ENCODE assay signal across 1 cellular context in the genomic region with DNA sequence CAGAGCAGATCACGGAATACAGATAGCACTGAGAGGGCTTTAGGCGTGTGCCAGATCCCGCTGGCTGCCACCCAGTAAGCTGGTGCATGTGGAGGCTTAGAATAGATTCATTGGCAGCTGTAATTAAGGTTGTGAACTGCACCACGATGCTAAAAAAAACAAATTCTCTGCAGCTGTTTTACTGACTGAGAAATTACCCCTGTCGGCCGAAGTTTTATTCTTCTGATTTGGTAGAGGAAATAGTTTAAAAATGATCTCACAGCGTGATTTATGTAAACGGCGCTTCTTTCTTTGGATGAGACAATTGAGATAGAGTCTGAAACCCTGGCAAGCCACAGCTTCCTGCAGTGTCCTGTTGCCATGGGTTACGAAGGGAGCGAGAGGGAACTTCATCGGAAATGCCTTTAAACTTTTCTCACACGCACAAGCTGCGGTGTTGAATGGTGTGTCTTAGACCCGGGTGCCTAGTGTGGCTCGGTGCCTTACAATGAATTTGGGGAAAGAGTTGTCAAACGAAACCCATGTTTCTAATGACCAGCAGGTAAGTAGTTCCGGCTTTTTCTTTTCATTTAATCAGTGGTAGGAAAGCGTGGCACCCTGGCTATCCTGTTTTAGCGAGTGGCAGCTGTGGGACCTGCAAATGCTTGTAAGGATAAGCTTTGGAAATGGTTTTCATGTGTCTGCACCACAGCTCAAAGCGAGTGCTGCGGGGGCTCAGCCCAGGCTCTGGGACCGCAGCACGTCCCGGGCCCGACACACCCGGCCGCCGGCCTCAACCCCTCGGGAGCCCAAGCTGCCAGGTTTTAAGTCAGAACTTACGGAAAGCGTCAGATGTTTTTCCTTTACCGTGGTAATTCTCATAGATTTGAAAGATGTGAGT.
TF ChIP-seq lines count a peak whose summit lies in the region.

No MANE protein-coding gene starts in this region.

TF ChIP-seq in HEK293, 187 proteins besides CTCF, POLR2A, EP300 and RAD21 (continued from another document):
- TF ChIP-seq ZNF132 (tag by site-specific recombination; IDR thresholded peaks at IDR 0.05; ENCODE audit: borderline replicate concordance) = no peak
- TF ChIP-seq ZNF16 (tag by site-specific recombination; IDR thresholded peaks at IDR 0.05; ENCODE audit: low read depth) = no peak
- no peak for TF ChIP-seq ZNF610 (tag by site-specific recombination; IDR thresholded peaks at IDR 0.05; ENCODE audit: borderline replicate concordance)
- peak; percentile 34; the same call in 1 of the 2 replicates for TF ChIP-seq ZNF394 (tag by site-specific recombination; IDR thresholded peaks at IDR 0.05; ENCODE audit: borderline replicate concordance)
- peak; percentile 80 for TF ChIP-seq SP7 (tag by site-specific recombination; IDR thresholded peaks at IDR 0.05)
- TF ChIP-seq ZNF302 (tag by site-specific recombination; IDR thresholded peaks at IDR 0.05; ENCODE audit: low read depth) = no peak
- TF ChIP-seq, protein P1, sequence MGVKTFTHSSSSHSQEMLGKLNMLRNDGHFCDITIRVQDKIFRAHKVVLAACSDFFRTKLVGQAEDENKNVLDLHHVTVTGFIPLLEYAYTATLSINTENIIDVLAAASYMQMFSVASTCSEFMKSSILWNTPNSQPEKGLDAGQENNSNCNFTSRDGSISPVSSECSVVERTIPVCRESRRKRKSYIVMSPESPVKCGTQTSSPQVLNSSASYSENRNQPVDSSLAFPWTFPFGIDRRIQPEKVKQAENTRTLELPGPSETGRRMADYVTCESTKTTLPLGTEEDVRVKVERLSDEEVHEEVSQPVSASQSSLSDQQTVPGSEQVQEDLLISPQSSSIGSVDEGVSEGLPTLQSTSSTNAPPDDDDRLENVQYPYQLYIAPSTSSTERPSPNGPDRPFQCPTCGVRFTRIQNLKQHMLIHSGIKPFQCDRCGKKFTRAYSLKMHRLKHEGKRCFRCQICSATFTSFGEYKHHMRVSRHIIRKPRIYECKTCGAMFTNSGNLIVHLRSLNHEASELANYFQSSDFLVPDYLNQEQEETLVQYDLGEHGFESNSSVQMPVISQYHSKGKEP (tag by site-specific recombination; IDR thresholded peaks at IDR 0.05) = 0 out of 2 replicates have a peak, but pooled peaks have one; percentile 37
- peak; percentile 36; the same call in 1 of the 2 replicates for TF ChIP-seq ZNF335 (tag by site-specific recombination; conservative IDR thresholded peaks at IDR 0.05)
- TF ChIP-seq SP2 (tag by site-specific recombination; IDR thresholded peaks at IDR 0.05) = peak; percentile 14; the same call in 1 of the 2 replicates
- TF ChIP-seq ZNF785 (tag by site-specific recombination; IDR thresholded peaks at IDR 0.05) = no peak
- TF ChIP-seq ZNF155 (tag by site-specific recombination; IDR thresholded peaks at IDR 0.05) = no peak
- TF ChIP-seq ZNF211 (tag by site-specific recombination; IDR thresholded peaks at IDR 0.05; ENCODE audit: low read depth) = no peak
- no peak for TF ChIP-seq ZBTB7A (tag by site-specific recombination; IDR thresholded peaks at IDR 0.05; ENCODE audit: low read depth)
- TF ChIP-seq KLF8 (tag by site-specific recombination; IDR thresholded peaks at IDR 0.05) = no peak
